ENCODE assay signal across 8 cellular contexts in the genomic region with DNA sequence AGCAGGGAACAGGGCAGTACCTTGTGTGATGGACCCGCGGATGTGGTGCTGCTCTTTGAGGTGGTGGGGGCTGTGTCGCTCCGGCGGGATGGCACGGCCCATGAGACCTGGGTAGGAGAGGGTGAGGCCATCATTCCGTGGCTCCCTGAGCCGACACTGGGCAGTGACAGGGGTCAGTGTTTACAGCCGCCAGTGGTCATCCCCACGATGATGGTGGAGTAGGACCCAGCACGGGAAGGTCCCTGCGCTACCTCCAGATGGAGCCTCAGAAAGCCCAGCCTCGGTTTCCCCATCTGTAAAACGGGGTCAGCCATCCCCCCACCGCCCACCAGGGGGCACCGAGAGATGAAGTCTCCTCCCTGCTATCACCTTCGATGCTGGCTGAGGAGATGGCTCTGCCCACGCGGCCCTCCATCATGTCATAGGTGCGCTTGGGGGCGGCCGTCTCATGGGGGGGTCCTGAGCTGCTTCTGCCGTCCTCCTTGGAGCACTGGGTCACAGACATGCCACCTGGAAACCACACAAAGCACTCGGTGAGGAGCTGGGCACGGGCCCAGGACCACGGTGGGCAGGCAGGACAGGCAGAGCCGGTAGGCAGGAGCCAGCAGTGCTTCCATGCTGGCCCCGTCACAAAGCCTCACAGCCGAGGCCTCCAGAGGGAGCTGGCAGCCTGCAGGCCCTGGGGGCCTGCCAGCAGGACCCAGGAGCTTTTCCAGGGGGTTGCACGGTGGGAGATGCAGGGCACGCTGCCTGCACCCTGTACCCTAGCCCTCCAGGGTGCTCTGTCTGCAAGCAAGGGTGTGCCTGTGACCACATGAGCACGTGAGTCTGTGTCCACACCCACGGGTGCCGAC. TPM values are rescaled to one million over a fixed set of nuclear protein-coding genes. Genes with fewer than 3 reads are reported as not detected.
DNase-seq lines count a peak whose midpoint lies in the region; ATAC-seq and TF ChIP-seq lines count a peak whose summit lies in the region.

No MANE protein-coding gene starts in this region.

- no peaks in the 10 kb centered on the region for H3K9me3 ChIP-seq in mesenchymal stem cell (ENCODE audit: control insufficient read depth, low read length)

- in situ Hi-C loops in GM13976 (cut with MboI; ENCODE audit: low sequenced_read_pairs, unreplicated experiment): no loop called here

- no peak overlapping the region for H2BK5ac ChIP-seq in mesenchymal stem cell (ENCODE audit: low read depth, low read length, poor library complexity, severe bottlenecking)

- no peak overlapping the region for H3K18ac ChIP-seq in mesenchymal stem cell (ENCODE audit: low read depth in 1 of 2, low read length in 2 of 2)

- no peak overlapping the region for H3K9ac ChIP-seq in mesenchymal stem cell (ENCODE audit: low read length)

- DNase-seq in GM13976 (ENCODE audit: low spot score) (no peak), epithelial cell of proximal tubule (ENCODE audit: low read depth) (no peak), mesenchymal stem cell (no peak), NCI-H446 (lab: John Stamatoyannopoulos, UW) (no peak)
- DNase-seq in stimulated activated CD4-positive, alpha-beta T cell treated with anti-CD3 and anti-CD28 coated beads, Interleukin-2, amount 100 ng/mL, for 24 hours: peak; percentile 34 to 54

- peaks cover 97 to 98% of the 10 kb centered on the region in 2 experiments for H3K36me3 ChIP-seq in mesenchymal stem cell (ENCODE audit: control insufficient read depth in 1 of 2, insufficient read depth in 2 of 2, low read depth in 1 of 2, low read length in 2 of 2)

- H2BK120ac ChIP-seq in mesenchymal stem cell (ENCODE audit: low read depth, low read length): no peak overlapping the region

- no peak overlapping the region for H3K14ac ChIP-seq in mesenchymal stem cell (ENCODE audit: low read length in 2 of 2)

- H4K91ac ChIP-seq in mesenchymal stem cell (ENCODE audit: low read length): no peak overlapping the region

- H3K4me2 ChIP-seq in mesenchymal stem cell (ENCODE audit: low read length, poor library complexity, severe bottlenecking): no peak overlapping the region

- no peak overlapping the region for H2BK15ac ChIP-seq in mesenchymal stem cell (ENCODE audit: low read depth, poor library complexity, severe bottlenecking)

- no peak for ATAC-seq in GM19397 (IDR thresholded peaks at IDR 0.05; ENCODE audit: unreplicated experiment)
- ATAC-seq in HG02571 (IDR thresholded peaks at IDR 0.05; ENCODE audit: unreplicated experiment): no peak

- peak; percentile 20 for TF ChIP-seq CTCF in GM13976 (IDR thresholded peaks at IDR 0.05; ENCODE audit: borderline replicate concordance, control extremely low read depth, extremely low read depth, insufficient read depth, missing control alignments)
- peak; percentile 56 for TF ChIP-seq CTCF in WI38 (IDR thresholded peaks at IDR 0.05; ENCODE audit: low read depth, low read length)
- peak; percentile 52 for TF ChIP-seq CTCF in epithelial cell of proximal tubule (conservative IDR thresholded peaks at IDR 0.05; ENCODE audit: low read depth, low read length)

- H2BK12ac ChIP-seq in mesenchymal stem cell (ENCODE audit: low read length in 2 of 2): no peak overlapping the region

- H3K27me3 ChIP-seq in mesenchymal stem cell (ENCODE audit: control insufficient read depth in 1 of 2, insufficient read depth in 1 of 2, low read length in 2 of 2): no peaks in the 10 kb centered on the region

- H3K79me1 ChIP-seq in mesenchymal stem cell (replicated peaks; ENCODE audit: low read length, poor library complexity, severe bottlenecking): peaks cover 55% of the 10 kb centered on the region

- H3K4me1 ChIP-seq in mesenchymal stem cell (ENCODE audit: control insufficient read depth, insufficient read depth, low read depth, low read length): peaks cover 11% of the 10 kb centered on the region

- no peak overlapping the region for H2AK5ac ChIP-seq in mesenchymal stem cell (ENCODE audit: low read length, severe bottlenecking)

- H2AFZ ChIP-seq in mesenchymal stem cell (ENCODE audit: low read depth, low read length): no peak overlapping the region

- no peak overlapping the region for H4K8ac ChIP-seq in mesenchymal stem cell (ENCODE audit: low read length)

- no peak overlapping the region for H3K27ac ChIP-seq in mesenchymal stem cell (ENCODE audit: low read length, poor library complexity, severe bottlenecking)

- H3K4me3 ChIP-seq in WI38 (ENCODE audit: low read depth, low read length) (no peak overlapping the region), epithelial cell of proximal tubule (ENCODE audit: low read depth, low read length) (no peak overlapping the region), mesenchymal stem cell (ENCODE audit: insufficient read depth in 1 of 2, low read depth in 1 of 2, low read length in 2 of 2) (no peak overlapping the region)

- no peak overlapping the region for H3K4ac ChIP-seq in mesenchymal stem cell (ENCODE audit: low read depth in 1 of 2, low read length in 2 of 2)

- 94% methylated on average over 34 of the region's 34 CpGs for WGBS in mesenchymal stem cell

- no peak overlapping the region for H3K23ac ChIP-seq in mesenchymal stem cell (ENCODE audit: low read length in 2 of 2)

RNA-seq across cellular contexts. Expression of gene RFLNA, which starts 53.1 kb away (rescaled TPM):
- total RNA-seq in epithelial cell of proximal tubule: 0.69 and 0.80 TPM in 2 replicates
- 1.3 TPM for polyA plus RNA-seq in mesenchymal stem cell (2013, experiment 1 of 2)
- polyA plus RNA-seq in mesenchymal stem cell (2013, experiment 2 of 2): 1.1 TPM

Comparison
In these comparisons a context has a peak if more than half of its experiments do, and no peak if none do; other contexts are left out.
1. DNase-seq: peak in stimulated activated CD4-positive, alpha-beta T cell treated with anti-CD3 and anti-CD28 coated beads, Interleukin-2, amount 100 ng/mL, for 24 hours (2 of 2); none in GM13976 (single experiment), epithelial cell of proximal tubule (single experiment), mesenchymal stem cell (single experiment) and NCI-H446 (0 of 2).
2. Peak in every context shown above with its lines, with median percentiles within 50 percentile points of each other: CTCF ChIP-seq.